Comparison of ENCODE assay signal across 1 cellular context in the genomic region with DNA sequence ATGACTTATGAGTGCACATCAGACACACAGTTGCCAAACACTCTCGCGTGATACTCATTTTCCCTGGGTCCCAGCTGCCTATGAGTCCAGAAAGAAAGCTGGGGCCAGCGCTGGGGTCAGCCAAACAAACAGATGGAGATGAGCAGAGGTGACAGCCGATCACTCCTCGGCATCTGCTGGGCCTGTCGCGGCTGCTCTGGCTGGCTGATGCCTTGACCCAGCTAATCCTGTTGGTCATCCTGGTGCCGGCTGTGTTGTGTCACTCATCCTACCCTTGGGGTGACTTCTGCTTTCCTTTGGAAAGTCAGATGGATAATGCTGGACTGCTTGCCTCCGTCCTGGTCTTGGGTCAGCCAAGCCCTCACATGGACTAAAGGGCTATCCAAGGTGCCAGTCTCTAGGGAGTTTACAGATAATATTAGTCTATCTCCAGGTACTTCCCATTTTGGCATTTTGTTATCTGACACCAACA.
TF ChIP-seq lines count a peak whose summit lies in the region.

No MANE protein-coding gene starts in this region.

TF ChIP-seq in WTC11, 78 proteins besides CTCF, POLR2A, EP300 and RAD21:
- TF ChIP-seq NFYB (CRISPR knock-in tag; conservative IDR thresholded peaks at IDR 0.05; ENCODE audit: low read depth) (no peak), ZNF263 (CRISPR knock-in tag; IDR thresholded peaks at IDR 0.05; ENCODE audit: low read depth) (no peak), ZNF416 (CRISPR knock-in tag; IDR thresholded peaks at IDR 0.05) (no peak), TEAD1 (CRISPR knock-in tag; IDR thresholded peaks at IDR 0.05) (no peak), FOXP1 (CRISPR knock-in tag; IDR thresholded peaks at IDR 0.05; ENCODE audit: borderline replicate concordance) (no peak), TCF7 (CRISPR knock-in tag; IDR thresholded peaks at IDR 0.05; ENCODE audit: low read depth) (no peak), NFE2L1 (CRISPR knock-in tag; IDR thresholded peaks at IDR 0.05) (no peak), TP53 (CRISPR knock-in tag; IDR thresholded peaks at IDR 0.05) (no peak)
- TF ChIP-seq, protein P1, sequence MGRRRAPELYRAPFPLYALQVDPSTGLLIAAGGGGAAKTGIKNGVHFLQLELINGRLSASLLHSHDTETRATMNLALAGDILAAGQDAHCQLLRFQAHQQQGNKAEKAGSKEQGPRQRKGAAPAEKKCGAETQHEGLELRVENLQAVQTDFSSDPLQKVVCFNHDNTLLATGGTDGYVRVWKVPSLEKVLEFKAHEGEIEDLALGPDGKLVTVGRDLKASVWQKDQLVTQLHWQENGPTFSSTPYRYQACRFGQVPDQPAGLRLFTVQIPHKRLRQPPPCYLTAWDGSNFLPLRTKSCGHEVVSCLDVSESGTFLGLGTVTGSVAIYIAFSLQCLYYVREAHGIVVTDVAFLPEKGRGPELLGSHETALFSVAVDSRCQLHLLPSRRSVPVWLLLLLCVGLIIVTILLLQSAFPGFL (CRISPR knock-in tag; IDR thresholded peaks at IDR 0.05; ENCODE audit: borderline replicate concordance): no peak
- TF ChIP-seq, protein P2, sequence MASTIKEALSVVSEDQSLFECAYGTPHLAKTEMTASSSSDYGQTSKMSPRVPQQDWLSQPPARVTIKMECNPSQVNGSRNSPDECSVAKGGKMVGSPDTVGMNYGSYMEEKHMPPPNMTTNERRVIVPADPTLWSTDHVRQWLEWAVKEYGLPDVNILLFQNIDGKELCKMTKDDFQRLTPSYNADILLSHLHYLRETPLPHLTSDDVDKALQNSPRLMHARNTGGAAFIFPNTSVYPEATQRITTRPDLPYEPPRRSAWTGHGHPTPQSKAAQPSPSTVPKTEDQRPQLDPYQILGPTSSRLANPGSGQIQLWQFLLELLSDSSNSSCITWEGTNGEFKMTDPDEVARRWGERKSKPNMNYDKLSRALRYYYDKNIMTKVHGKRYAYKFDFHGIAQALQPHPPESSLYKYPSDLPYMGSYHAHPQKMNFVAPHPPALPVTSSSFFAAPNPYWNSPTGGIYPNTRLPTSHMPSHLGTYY (CRISPR knock-in tag; IDR thresholded peaks at IDR 0.05): no peak
- TF ChIP-seq, protein P3, sequence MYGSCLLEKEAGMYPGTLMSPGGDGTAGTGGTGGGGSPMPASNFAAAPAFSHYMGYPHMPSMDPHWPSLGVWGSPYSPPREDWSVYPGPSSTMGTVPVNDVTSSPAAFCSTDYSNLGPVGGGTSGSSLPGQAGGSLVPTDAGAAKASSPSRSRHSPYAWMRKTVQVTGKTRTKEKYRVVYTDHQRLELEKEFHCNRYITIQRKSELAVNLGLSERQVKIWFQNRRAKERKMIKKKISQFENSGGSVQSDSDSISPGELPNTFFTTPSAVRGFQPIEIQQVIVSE (CRISPR knock-in tag; IDR thresholded peaks at IDR 0.05; ENCODE audit: borderline replicate concordance): no peak
- TF ChIP-seq, protein P4, sequence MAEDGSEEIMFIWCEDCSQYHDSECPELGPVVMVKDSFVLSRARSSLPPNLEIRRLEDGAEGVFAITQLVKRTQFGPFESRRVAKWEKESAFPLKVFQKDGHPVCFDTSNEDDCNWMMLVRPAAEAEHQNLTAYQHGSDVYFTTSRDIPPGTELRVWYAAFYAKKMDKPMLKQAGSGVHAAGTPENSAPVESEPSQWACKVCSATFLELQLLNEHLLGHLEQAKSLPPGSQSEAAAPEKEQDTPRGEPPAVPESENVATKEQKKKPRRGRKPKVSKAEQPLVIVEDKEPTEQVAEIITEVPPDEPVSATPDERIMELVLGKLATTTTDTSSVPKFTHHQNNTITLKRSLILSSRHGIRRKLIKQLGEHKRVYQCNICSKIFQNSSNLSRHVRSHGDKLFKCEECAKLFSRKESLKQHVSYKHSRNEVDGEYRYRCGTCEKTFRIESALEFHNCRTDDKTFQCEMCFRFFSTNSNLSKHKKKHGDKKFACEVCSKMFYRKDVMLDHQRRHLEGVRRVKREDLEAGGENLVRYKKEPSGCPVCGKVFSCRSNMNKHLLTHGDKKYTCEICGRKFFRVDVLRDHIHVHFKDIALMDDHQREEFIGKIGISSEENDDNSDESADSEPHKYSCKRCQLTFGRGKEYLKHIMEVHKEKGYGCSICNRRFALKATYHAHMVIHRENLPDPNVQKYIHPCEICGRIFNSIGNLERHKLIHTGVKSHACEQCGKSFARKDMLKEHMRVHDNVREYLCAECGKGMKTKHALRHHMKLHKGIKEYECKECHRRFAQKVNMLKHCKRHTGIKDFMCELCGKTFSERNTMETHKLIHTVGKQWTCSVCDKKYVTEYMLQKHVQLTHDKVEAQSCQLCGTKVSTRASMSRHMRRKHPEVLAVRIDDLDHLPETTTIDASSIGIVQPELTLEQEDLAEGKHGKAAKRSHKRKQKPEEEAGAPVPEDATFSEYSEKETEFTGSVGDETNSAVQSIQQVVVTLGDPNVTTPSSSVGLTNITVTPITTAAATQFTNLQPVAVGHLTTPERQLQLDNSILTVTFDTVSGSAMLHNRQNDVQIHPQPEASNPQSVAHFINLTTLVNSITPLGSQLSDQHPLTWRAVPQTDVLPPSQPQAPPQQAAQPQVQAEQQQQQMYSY (CRISPR knock-in tag; IDR thresholded peaks at IDR 0.05): no peak
- TF ChIP-seq, protein P5, sequence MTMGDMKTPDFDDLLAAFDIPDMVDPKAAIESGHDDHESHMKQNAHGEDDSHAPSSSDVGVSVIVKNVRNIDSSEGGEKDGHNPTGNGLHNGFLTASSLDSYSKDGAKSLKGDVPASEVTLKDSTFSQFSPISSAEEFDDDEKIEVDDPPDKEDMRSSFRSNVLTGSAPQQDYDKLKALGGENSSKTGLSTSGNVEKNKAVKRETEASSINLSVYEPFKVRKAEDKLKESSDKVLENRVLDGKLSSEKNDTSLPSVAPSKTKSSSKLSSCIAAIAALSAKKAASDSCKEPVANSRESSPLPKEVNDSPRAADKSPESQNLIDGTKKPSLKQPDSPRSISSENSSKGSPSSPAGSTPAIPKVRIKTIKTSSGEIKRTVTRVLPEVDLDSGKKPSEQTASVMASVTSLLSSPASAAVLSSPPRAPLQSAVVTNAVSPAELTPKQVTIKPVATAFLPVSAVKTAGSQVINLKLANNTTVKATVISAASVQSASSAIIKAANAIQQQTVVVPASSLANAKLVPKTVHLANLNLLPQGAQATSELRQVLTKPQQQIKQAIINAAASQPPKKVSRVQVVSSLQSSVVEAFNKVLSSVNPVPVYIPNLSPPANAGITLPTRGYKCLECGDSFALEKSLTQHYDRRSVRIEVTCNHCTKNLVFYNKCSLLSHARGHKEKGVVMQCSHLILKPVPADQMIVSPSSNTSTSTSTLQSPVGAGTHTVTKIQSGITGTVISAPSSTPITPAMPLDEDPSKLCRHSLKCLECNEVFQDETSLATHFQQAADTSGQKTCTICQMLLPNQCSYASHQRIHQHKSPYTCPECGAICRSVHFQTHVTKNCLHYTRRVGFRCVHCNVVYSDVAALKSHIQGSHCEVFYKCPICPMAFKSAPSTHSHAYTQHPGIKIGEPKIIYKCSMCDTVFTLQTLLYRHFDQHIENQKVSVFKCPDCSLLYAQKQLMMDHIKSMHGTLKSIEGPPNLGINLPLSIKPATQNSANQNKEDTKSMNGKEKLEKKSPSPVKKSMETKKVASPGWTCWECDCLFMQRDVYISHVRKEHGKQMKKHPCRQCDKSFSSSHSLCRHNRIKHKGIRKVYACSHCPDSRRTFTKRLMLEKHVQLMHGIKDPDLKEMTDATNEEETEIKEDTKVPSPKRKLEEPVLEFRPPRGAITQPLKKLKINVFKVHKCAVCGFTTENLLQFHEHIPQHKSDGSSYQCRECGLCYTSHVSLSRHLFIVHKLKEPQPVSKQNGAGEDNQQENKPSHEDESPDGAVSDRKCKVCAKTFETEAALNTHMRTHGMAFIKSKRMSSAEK (CRISPR knock-in tag; IDR thresholded peaks at IDR 0.05; ENCODE audit: borderline replicate concordance): no peak
- TF ChIP-seq, protein P6, sequence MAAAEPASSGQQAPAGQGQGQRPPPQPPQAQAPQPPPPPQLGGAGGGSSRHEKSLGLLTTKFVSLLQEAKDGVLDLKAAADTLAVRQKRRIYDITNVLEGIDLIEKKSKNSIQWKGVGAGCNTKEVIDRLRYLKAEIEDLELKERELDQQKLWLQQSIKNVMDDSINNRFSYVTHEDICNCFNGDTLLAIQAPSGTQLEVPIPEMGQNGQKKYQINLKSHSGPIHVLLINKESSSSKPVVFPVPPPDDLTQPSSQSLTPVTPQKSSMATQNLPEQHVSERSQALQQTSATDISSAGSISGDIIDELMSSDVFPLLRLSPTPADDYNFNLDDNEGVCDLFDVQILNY (CRISPR knock-in tag; IDR thresholded peaks at IDR 0.05): no peak
- TF ChIP-seq, protein P7, sequence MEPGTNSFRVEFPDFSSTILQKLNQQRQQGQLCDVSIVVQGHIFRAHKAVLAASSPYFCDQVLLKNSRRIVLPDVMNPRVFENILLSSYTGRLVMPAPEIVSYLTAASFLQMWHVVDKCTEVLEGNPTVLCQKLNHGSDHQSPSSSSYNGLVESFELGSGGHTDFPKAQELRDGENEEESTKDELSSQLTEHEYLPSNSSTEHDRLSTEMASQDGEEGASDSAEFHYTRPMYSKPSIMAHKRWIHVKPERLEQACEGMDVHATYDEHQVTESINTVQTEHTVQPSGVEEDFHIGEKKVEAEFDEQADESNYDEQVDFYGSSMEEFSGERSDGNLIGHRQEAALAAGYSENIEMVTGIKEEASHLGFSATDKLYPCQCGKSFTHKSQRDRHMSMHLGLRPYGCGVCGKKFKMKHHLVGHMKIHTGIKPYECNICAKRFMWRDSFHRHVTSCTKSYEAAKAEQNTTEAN (CRISPR knock-in tag; IDR thresholded peaks at IDR 0.05): no peak
- TF ChIP-seq, protein P8, sequence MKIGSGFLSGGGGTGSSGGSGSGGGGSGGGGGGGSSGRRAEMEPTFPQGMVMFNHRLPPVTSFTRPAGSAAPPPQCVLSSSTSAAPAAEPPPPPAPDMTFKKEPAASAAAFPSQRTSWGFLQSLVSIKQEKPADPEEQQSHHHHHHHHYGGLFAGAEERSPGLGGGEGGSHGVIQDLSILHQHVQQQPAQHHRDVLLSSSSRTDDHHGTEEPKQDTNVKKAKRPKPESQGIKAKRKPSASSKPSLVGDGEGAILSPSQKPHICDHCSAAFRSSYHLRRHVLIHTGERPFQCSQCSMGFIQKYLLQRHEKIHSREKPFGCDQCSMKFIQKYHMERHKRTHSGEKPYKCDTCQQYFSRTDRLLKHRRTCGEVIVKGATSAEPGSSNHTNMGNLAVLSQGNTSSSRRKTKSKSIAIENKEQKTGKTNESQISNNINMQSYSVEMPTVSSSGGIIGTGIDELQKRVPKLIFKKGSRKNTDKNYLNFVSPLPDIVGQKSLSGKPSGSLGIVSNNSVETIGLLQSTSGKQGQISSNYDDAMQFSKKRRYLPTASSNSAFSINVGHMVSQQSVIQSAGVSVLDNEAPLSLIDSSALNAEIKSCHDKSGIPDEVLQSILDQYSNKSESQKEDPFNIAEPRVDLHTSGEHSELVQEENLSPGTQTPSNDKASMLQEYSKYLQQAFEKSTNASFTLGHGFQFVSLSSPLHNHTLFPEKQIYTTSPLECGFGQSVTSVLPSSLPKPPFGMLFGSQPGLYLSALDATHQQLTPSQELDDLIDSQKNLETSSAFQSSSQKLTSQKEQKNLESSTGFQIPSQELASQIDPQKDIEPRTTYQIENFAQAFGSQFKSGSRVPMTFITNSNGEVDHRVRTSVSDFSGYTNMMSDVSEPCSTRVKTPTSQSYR (CRISPR knock-in tag; IDR thresholded peaks at IDR 0.05): no peak
- TF ChIP-seq, protein P9, sequence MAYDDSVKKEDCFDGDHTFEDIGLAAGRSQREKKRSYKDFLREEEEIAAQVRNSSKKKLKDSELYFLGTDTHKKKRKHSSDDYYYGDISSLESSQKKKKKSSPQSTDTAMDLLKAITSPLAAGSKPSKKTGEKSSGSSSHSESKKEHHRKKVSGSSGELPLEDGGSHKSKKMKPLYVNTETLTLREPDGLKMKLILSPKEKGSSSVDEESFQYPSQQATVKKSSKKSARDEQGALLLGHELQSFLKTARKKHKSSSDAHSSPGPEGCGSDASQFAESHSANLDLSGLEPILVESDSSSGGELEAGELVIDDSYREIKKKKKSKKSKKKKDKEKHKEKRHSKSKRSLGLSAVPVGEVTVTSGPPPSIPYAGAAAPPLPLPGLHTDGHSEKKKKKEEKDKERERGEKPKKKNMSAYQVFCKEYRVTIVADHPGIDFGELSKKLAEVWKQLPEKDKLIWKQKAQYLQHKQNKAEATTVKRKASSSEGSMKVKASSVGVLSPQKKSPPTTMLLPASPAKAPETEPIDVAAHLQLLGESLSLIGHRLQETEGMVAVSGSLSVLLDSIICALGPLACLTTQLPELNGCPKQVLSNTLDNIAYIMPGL (CRISPR knock-in tag; IDR thresholded peaks at IDR 0.05): no peak
- TF ChIP-seq, protein P10, sequence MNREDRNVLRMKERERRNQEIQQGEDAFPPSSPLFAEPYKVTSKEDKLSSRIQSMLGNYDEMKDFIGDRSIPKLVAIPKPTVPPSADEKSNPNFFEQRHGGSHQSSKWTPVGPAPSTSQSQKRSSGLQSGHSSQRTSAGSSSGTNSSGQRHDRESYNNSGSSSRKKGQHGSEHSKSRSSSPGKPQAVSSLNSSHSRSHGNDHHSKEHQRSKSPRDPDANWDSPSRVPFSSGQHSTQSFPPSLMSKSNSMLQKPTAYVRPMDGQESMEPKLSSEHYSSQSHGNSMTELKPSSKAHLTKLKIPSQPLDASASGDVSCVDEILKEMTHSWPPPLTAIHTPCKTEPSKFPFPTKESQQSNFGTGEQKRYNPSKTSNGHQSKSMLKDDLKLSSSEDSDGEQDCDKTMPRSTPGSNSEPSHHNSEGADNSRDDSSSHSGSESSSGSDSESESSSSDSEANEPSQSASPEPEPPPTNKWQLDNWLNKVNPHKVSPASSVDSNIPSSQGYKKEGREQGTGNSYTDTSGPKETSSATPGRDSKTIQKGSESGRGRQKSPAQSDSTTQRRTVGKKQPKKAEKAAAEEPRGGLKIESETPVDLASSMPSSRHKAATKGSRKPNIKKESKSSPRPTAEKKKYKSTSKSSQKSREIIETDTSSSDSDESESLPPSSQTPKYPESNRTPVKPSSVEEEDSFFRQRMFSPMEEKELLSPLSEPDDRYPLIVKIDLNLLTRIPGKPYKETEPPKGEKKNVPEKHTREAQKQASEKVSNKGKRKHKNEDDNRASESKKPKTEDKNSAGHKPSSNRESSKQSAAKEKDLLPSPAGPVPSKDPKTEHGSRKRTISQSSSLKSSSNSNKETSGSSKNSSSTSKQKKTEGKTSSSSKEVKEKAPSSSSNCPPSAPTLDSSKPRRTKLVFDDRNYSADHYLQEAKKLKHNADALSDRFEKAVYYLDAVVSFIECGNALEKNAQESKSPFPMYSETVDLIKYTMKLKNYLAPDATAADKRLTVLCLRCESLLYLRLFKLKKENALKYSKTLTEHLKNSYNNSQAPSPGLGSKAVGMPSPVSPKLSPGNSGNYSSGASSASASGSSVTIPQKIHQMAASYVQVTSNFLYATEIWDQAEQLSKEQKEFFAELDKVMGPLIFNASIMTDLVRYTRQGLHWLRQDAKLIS (CRISPR knock-in tag; IDR thresholded peaks at IDR 0.05; ENCODE audit: borderline replicate concordance): no peak
- TF ChIP-seq, protein P11, sequence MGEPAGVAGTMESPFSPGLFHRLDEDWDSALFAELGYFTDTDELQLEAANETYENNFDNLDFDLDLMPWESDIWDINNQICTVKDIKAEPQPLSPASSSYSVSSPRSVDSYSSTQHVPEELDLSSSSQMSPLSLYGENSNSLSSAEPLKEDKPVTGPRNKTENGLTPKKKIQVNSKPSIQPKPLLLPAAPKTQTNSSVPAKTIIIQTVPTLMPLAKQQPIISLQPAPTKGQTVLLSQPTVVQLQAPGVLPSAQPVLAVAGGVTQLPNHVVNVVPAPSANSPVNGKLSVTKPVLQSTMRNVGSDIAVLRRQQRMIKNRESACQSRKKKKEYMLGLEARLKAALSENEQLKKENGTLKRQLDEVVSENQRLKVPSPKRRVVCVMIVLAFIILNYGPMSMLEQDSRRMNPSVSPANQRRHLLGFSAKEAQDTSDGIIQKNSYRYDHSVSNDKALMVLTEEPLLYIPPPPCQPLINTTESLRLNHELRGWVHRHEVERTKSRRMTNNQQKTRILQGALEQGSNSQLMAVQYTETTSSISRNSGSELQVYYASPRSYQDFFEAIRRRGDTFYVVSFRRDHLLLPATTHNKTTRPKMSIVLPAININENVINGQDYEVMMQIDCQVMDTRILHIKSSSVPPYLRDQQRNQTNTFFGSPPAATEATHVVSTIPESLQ (CRISPR knock-in tag; IDR thresholded peaks at IDR 0.05): no peak
TF ChIP-seq in WTC11: peak in this region for 0.
